9 cellular contexts compared by ENCODE assay signal in genomic region chr21:45982256-45982757, GRCh38. TPM values are rescaled to one million over a fixed set of nuclear protein-coding genes. Genes with fewer than 3 reads are reported as not detected.
DNase-seq lines count a peak whose midpoint lies in the region; ATAC-seq, FAIRE-seq and TF ChIP-seq lines count a peak whose summit lies in the region.
"Had no signal": no experiment of that assay in that cellular context is flagged by ENCODE, and none has a peak within 500 bp of the region (broad histone marks: within the 10 kb centered on the region; RNA-seq: fewer than 3 reads in every experiment).

No MANE protein-coding gene starts in this region.

- H3K9ac ChIP-seq in K562 (ENCODE audit: insufficient read depth in 1 of 2, low read depth in 2 of 2, low read length in 2 of 2) (peak overlapping the region in 1 of 2 experiments; percentile 82; a peak in 2 of 4 replicates), kidney (ENCODE audit: low read length in 2 of 2) (peak overlapping the region; percentile 64 to 67), stomach smooth muscle (ENCODE audit: low read length in 2 of 2) (peak overlapping the region; percentile 84 to 91)

- peak; percentile 59 for DNase-seq in DMS 273 (lab: John Stamatoyannopoulos, UW; ENCODE audit: unreplicated experiment)
- DNase-seq in DMS 273 treated with DMSO at 0.1 percent for 48 hours (lab: John Stamatoyannopoulos, UW) = no peak
- no peak for DNase-seq in K562 (ENCODE audit: extremely low read depth in 1 of 4, low spot score in 3 of 4)
- DNase-seq in kidney = peak; percentile 86
- no peak for DNase-seq in COLO829 (ENCODE audit: low spot score)
- no peak for DNase-seq in stimulated activated CD4-positive, alpha-beta T cell treated with anti-CD3 and anti-CD28 coated beads, Interleukin-12 subunit alpha, Interleukin-12 subunit beta, amount 100 ng/mL, for 4 hours

- in situ Hi-C loops in K562 (cut with MboI) = no loop called here

- BruUV-seq in K562 (replicated peaks; lab: Mats Ljungman, UMichigan) = no TSS peak

- TF ChIP-seq CTCF in K562 (IDR thresholded peaks at IDR 0.05 in 2 of 3, conservative IDR thresholded peaks at IDR 0.05 in 1 of 3; ENCODE audit: insufficient read depth in 2 of 3, low read depth in 1 of 3, low read length in 3 of 3) (no peak), kidney (IDR thresholded peaks at IDR 0.05; ENCODE audit: borderline replicate concordance, extremely low read depth, insufficient read depth) (no peak)

- H2AFZ ChIP-seq in K562 (ENCODE audit: low read depth, low read length) = no peak overlapping the region; the same call in 1 of the 2 replicates

- CTCF ChIA-PET in K562 (lab: Yijun Ruan, JAX; ENCODE audit: low intra/inter-chr PET ratio) = no interaction called here

- H4K20me1 ChIP-seq in K562 (replicated peaks; ENCODE audit: control insufficient read depth, insufficient read depth, low read length) = peaks cover 5% of the 10 kb centered on the region; the same call in 1 of the 2 replicates

- TF ChIP-seq RAD21 in K562 (CRISPR knock-in tag; conservative IDR thresholded peaks at IDR 0.05 in 1 of 2, IDR thresholded peaks at IDR 0.05 in 1 of 2) = no peak

- 19% methylated on average over 31 of the region's 32 CpGs for WGBS in K562 (ENCODE audit: insufficient coverage, low coverage, missing lambda C conversion rate)

- H3K79me2 ChIP-seq in K562 (ENCODE audit: control insufficient read depth, insufficient read depth, low read length) = no peaks in the 10 kb centered on the region

- H3K4me1 ChIP-seq in K562 (replicated peaks in 1 of 2; ENCODE audit: control insufficient read depth in 2 of 2, insufficient read depth in 2 of 2, low read length in 2 of 2) = peaks cover 6 to 60% of the 10 kb centered on the region in 2 experiments; a peak in 4 of 5 replicates
- H3K4me1 ChIP-seq in kidney (ENCODE audit: control insufficient read depth in 1 of 2, insufficient read depth in 1 of 2, low read depth in 1 of 2, low read length in 2 of 2) = peaks cover 0 to 11% of the 10 kb centered on the region in 2 donors
- peaks cover 69% of the 10 kb centered on the region for H3K4me1 ChIP-seq in stomach smooth muscle (ENCODE audit: control insufficient read depth, insufficient read depth, low read length)

- H3K9me1 ChIP-seq in K562 (ENCODE audit: control insufficient read depth, insufficient read depth, low read length) = peaks cover 2% of the 10 kb centered on the region

- H3K27ac ChIP-seq in K562 (ENCODE audit: extremely low read depth, low read depth, low read length) = no peak overlapping the region
- peak overlapping the region; percentile 23 to 57 for H3K27ac ChIP-seq in kidney (ENCODE audit: low read depth in 2 of 2, low read length in 2 of 2)
- peak overlapping the region; percentile 88 for H3K27ac ChIP-seq in stomach smooth muscle (ENCODE audit: low read length)
- H3K27ac ChIP-seq: 22Rv1 had no signal

- H3K9me3 ChIP-seq in K562 (replicated peaks; ENCODE audit: control insufficient read depth, insufficient read depth, low read depth, low read length) = no peaks in the 10 kb centered on the region; the same call in 1 of the 2 replicates
- no peaks in the 10 kb centered on the region for H3K9me3 ChIP-seq in kidney (ENCODE audit: control insufficient read depth in 1 of 2, low read length in 2 of 2)
- H3K9me3 ChIP-seq in stomach smooth muscle (ENCODE audit: control insufficient read depth in 2 of 2, low read length in 2 of 2) = no peaks in the 10 kb centered on the region

- H3K27me3 ChIP-seq in K562 (ENCODE audit: control insufficient read depth in 2 of 2, insufficient read depth in 2 of 2, low read length in 2 of 2) (peaks cover 27 to 63% of the 10 kb centered on the region in 2 experiments; a peak in 4 of 5 replicates), stomach smooth muscle (ENCODE audit: control insufficient read depth in 1 of 2, insufficient read depth in 2 of 2, low read length in 2 of 2) (no peaks in the 10 kb centered on the region)

- POLR2A ChIA-PET in K562 (lab: Yijun Ruan, JAX) = interaction anchor here (2.1 kb wide), 1 partner anchor 13 kb away, joined by 5 read pairs; no protein-coding TSS in a partner anchor

- no peak overlapping the region for H3K4me2 ChIP-seq in K562 (ENCODE audit: insufficient read depth, low read length)

- TF ChIP-seq EP300 in K562 (IDR thresholded peaks at IDR 0.05; ENCODE audit: low read length) = no peak

- H3K36me3 ChIP-seq in K562 (ENCODE audit: control insufficient read depth, insufficient read depth, low read length) (no peaks in the 10 kb centered on the region), kidney (ENCODE audit: control insufficient read depth in 1 of 2, insufficient read depth in 2 of 2, low read length in 2 of 2) (peaks cover 2 to 21% of the 10 kb centered on the region in 2 donors), stomach smooth muscle (ENCODE audit: control insufficient read depth in 2 of 2, insufficient read depth in 2 of 2, low read length in 2 of 2) (peaks cover 29 to 31% of the 10 kb centered on the region in 2 donors)

- intact Hi-C loops in K562 (cut with micrococcal nuclease) (no loop called here), kidney (cut with DNase I) (no loop called here)

- H3K4me3 ChIP-seq in K562 = no peak overlapping the region
- peak overlapping the region; percentile 66 to 69 for H3K4me3 ChIP-seq in kidney (ENCODE audit: low read length in 2 of 2)
- peak overlapping the region; percentile 87 to 92 for H3K4me3 ChIP-seq in stomach smooth muscle (ENCODE audit: low read length in 2 of 2)

- no peak for TF ChIP-seq POLR2A in K562 (conservative IDR thresholded peaks at IDR 0.05)

- FAIRE-seq in K562 (lab: Jason Lieb, UNC) = no peak
- no peak for FAIRE-seq in kidney (lab: Jason Lieb, UNC)

- ATAC-seq in K562 (no peak), HG03460 (IDR thresholded peaks at IDR 0.05; ENCODE audit: unreplicated experiment) (no peak)

TF ChIP-seq in K562, 482 proteins besides CTCF, POLR2A, EP300 and RAD21:
- TF ChIP-seq ZNF316 (IDR thresholded peaks at IDR 0.05) (no peak), ZFX (CRISPR knock-in tag; IDR thresholded peaks at IDR 0.05) (0 out of 2 replicates have a peak, but pooled peaks have one; percentile 13), ARID4B (CRISPR knock-in tag; IDR thresholded peaks at IDR 0.05) (peak; percentile 20; the same call in 1 of the 2 replicates), BHLHE40 (IDR thresholded peaks at IDR 0.05; ENCODE audit: low read length) (0 out of 2 replicates have a peak, but pooled peaks have one; percentile 16)

RNA-seq across cellular contexts. Expression of gene COL6A1, which starts 0.7 kb away (rescaled TPM):
- 0.32 and 1.5 TPM in 2 replicates for total RNA-seq in K562 (2011; cell fraction: chromatin; rRNA removed; ENCODE audit: low replicate concordance)
- total RNA-seq in K562 (2011; cell fraction: nucleolus; rRNA removed) = 1.7 and 3.8 TPM in 2 replicates
- total RNA-seq in K562 (2011; cell fraction: nucleoplasm; rRNA removed) = 1.2 and 1.4 TPM in 2 replicates
- total RNA-seq in K562 (2014; rRNA removed) (0.14 and 0.53 TPM in 2 replicates), K562 (2014; rRNA removed; fragmentation: Illumina TruSeq; extraction: Trizol) (0.13 TPM in 1 of 2 replicates, not detected in the other), K562 (2015; rRNA removed; fragmentation: Illumina TruSeq; extraction: Trizol) (0.04 and 0.14 TPM in 2 replicates), K562 (2021) (1.2 and 1.3 TPM in 2 replicates), kidney (127 TPM)
- polyA plus RNA-seq in K562 (2011; rRNA removed) (0.10 and 0.39 TPM in 2 replicates), K562 (2014; fragmentation: Illumina TruSeq; extraction: Trizol) (0.07 and 0.21 TPM in 2 replicates), K562 (2014; fragmentation: Nextera tagmentation; extraction: Ambion mirVana) (not detected), K562 (2014; rRNA removed) (0.50 and 0.76 TPM in 2 replicates), kidney (ENCODE audit: insufficient read depth, low read depth, low replicate concordance) (112 TPM)
- 0.21 and 0.48 TPM in 2 replicates for polyA plus RNA-seq in K562 (2011; cell fraction: cytosol; rRNA removed)
- polyA plus RNA-seq in K562 (2011; cell fraction: nucleus; rRNA removed) = 3.8 and 4.4 TPM in 2 replicates
- polyA plus RNA-seq in K562 (2012) = 0.57 and 1.5 TPM in 2 replicates
- polyA minus RNA-seq in K562 (2011; rRNA and poly(A)+ RNA removed) = not detected in 2 replicates
- 1.5 TPM in 1 of 2 replicates, not detected in the other for polyA minus RNA-seq in K562 (2011; cell fraction: cytosol; rRNA and poly(A)+ RNA removed)
- polyA minus RNA-seq in K562 (2011; cell fraction: nucleus; rRNA and poly(A)+ RNA removed) = 0.40 and 1.2 TPM in 2 replicates

Comparison
In these comparisons a context has a peak if more than half of its experiments do, and no peak if none do; other contexts are left out.
1. DNase-seq: peak in DMS 273 (single experiment) and kidney (single experiment); none in DMS 273 treated with DMSO at 0.1 percent for 48 hours (single experiment), K562 (0 of 4), COLO829 (single experiment) and stimulated activated CD4-positive, alpha-beta T cell treated with anti-CD3 and anti-CD28 coated beads, Interleukin-12 subunit alpha, Interleukin-12 subunit beta, amount 100 ng/mL, for 4 hours (single experiment).
2. RNA of gene COL6A1, which starts 0.7 kb away (total RNA-seq): 127 TPM in kidney (single experiment); 0.04 to 3.8 TPM in K562; every median in the first group is over 10 times any median in the second.